1 cellular context compared by ENCODE assay signal in the genomic region with DNA sequence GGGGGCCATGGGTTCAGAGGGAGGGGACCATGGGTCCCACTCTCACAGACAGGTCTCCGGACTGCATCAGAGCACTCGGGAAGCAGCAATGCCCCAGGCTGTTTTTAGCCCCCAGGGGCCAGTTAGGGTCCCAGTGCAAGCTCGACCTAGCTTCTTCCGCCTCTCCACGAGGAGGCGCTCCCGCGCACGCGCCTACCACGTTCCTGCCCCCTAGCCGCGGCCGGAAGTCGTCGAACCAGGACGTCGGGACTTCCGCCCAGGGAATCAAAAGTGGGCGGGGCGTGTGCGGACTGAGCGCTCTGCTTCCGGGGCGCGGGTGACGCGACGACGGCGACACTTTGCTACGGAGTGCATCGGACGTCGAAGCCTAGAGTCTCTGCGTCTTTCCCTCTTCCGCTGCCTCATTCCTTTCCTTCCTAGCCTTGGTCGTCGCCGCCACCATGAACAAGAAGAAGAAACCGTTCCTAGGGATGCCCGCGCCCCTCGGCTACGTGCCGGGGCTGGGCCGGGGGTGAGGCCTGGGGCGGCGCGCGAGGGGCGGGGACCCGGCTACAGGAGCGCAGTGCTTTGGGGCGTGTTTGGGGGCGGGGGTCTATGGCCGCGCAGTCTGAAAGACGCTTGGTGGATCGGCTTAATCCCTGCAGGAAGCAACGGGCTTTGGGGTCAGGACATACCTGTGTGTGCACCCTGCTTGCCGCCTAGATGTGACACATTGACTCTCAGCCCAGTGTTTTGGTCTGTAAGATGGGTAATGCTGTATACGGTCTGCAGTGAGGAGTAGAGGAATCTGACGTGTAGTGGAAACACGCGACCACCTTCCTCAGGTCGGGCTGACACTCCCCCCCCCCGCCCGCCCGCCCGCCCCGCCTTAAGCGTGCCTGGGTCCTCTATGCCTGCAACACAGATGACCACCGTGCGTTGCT.
TF ChIP-seq lines count a peak whose summit lies in the region.

A gene with protein sequence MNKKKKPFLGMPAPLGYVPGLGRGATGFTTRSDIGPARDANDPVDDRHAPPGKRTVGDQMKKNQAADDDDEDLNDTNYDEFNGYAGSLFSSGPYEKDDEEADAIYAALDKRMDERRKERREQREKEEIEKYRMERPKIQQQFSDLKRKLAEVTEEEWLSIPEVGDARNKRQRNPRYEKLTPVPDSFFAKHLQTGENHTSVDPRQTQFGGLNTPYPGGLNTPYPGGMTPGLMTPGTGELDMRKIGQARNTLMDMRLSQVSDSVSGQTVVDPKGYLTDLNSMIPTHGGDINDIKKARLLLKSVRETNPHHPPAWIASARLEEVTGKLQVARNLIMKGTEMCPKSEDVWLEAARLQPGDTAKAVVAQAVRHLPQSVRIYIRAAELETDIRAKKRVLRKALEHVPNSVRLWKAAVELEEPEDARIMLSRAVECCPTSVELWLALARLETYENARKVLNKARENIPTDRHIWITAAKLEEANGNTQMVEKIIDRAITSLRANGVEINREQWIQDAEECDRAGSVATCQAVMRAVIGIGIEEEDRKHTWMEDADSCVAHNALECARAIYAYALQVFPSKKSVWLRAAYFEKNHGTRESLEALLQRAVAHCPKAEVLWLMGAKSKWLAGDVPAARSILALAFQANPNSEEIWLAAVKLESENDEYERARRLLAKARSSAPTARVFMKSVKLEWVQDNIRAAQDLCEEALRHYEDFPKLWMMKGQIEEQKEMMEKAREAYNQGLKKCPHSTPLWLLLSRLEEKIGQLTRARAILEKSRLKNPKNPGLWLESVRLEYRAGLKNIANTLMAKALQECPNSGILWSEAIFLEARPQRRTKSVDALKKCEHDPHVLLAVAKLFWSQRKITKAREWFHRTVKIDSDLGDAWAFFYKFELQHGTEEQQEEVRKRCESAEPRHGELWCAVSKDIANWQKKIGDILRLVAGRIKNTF (plus strand): TSS at position 327 of the 923 bp plus-strand sequence. CDS start 114 bp downstream, at position 441.

TF ChIP-seq in GM23338, 12 proteins besides CTCF, POLR2A, EP300 and RAD21:
- TF ChIP-seq ZNF331 (CRISPR knock-in tag; IDR thresholded peaks at IDR 0.05; ENCODE audit: low read depth): no peak
- TF ChIP-seq EZH2 (IDR thresholded peaks at IDR 0.05; ENCODE audit: low read depth, unreplicated experiment): no peak
- TF ChIP-seq CREB1 (CRISPR knock-in tag; IDR thresholded peaks at IDR 0.05; ENCODE audit: low read depth): peak; percentile 96
- no peak for TF ChIP-seq EZH2phosphoT487 (IDR thresholded peaks at IDR 0.05; ENCODE audit: unreplicated experiment)
- TF ChIP-seq STAT1 (IDR thresholded peaks at IDR 0.05; ENCODE audit: unreplicated experiment): no peak
- TF ChIP-seq JUNB (IDR thresholded peaks at IDR 0.05; ENCODE audit: unreplicated experiment): no peak
- no peak for TF ChIP-seq NANOG (IDR thresholded peaks at IDR 0.05; ENCODE audit: borderline replicate concordance)
- TF ChIP-seq POLR2AphosphoS5 (IDR thresholded peaks at IDR 0.05; ENCODE audit: low read depth): peak; percentile 81
- TF ChIP-seq, protein P1, sequence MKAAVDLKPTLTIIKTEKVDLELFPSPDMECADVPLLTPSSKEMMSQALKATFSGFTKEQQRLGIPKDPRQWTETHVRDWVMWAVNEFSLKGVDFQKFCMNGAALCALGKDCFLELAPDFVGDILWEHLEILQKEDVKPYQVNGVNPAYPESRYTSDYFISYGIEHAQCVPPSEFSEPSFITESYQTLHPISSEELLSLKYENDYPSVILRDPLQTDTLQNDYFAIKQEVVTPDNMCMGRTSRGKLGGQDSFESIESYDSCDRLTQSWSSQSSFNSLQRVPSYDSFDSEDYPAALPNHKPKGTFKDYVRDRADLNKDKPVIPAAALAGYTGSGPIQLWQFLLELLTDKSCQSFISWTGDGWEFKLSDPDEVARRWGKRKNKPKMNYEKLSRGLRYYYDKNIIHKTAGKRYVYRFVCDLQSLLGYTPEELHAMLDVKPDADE (IDR thresholded peaks at IDR 0.05): peak; percentile 95
- TF ChIP-seq ZNF462 (CRISPR knock-in tag; IDR thresholded peaks at IDR 0.05): no peak
- TF ChIP-seq ZNF114 (CRISPR knock-in tag; IDR thresholded peaks at IDR 0.05): no peak
- TF ChIP-seq, protein P2, sequence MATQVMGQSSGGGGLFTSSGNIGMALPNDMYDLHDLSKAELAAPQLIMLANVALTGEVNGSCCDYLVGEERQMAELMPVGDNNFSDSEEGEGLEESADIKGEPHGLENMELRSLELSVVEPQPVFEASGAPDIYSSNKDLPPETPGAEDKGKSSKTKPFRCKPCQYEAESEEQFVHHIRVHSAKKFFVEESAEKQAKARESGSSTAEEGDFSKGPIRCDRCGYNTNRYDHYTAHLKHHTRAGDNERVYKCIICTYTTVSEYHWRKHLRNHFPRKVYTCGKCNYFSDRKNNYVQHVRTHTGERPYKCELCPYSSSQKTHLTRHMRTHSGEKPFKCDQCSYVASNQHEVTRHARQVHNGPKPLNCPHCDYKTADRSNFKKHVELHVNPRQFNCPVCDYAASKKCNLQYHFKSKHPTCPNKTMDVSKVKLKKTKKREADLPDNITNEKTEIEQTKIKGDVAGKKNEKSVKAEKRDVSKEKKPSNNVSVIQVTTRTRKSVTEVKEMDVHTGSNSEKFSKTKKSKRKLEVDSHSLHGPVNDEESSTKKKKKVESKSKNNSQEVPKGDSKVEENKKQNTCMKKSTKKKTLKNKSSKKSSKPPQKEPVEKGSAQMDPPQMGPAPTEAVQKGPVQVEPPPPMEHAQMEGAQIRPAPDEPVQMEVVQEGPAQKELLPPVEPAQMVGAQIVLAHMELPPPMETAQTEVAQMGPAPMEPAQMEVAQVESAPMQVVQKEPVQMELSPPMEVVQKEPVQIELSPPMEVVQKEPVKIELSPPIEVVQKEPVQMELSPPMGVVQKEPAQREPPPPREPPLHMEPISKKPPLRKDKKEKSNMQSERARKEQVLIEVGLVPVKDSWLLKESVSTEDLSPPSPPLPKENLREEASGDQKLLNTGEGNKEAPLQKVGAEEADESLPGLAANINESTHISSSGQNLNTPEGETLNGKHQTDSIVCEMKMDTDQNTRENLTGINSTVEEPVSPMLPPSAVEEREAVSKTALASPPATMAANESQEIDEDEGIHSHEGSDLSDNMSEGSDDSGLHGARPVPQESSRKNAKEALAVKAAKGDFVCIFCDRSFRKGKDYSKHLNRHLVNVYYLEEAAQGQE (IDR thresholded peaks at IDR 0.05; ENCODE audit: unreplicated experiment): no peak
TF ChIP-seq in GM23338: peak in this region for 3.
